In the genomic region with DNA sequence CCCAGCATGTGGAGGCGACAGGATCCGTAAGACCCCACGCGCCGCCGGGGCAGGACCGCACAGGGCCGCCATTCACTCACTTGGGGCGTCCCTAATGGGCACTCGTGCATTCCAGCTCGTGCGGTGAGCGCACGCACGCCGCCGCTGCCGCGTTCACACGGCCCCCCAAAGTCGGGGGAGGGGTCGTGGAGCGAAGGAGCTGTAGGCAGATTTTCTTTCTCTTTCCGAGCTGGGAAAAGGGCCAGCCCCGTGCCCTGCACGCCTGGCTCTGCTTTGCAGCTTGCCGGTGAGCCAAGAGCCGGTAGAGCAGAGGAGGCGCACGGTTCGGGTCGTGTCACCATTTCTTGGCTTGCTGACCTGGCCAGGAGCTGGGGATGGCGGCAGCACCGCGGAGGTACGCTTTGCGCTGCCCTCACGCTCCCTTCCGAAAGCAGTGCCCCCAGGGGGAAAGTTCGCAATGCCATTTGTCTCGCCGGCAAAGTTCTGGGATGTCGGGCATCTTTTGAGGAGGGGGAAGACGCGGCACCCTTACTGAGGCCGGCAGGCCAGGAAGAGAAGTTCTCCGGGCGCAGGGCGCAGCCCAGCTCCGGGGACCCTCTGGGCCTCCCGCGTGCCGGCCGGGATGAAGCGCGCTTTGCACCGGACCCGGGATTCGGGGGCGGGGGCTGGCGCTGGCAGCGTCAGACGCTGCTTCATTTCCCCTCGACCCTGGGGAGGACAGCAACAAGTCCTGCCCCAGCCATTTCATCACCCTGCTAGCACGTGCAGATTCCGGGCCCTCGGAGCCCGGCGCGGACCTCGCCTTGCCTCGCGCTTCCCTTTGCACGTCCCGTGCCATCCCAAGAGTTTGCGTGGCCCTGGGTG, we compare ENCODE assay signal across 9 cellular contexts. TPM values are rescaled to one million over a fixed set of nuclear protein-coding genes. Genes with fewer than 3 reads are reported as not detected.
DNase-seq lines count a peak whose midpoint lies in the region; ATAC-seq and TF ChIP-seq lines count a peak whose summit lies in the region.
"Had no signal": no experiment of that assay in that cellular context is flagged by ENCODE, and none has a peak within 500 bp of the region (broad histone marks: within the 10 kb centered on the region; RNA-seq: fewer than 3 reads in every experiment).

No MANE protein-coding gene starts in this region.

- peaks cover 85% of the 10 kb centered on the region for H3K27me3 Mint-ChIP-seq in brain

- H3K27ac ChIP-seq in BLaER1 treated with 17β-estradiol and CSF1 and Interleukin-3, amounts not matched to agents 10 nM and 100 nM: peak overlapping the region in 10 of 11 experiments; percentile 69 to 82 (median 78); a peak in 20 of 22 replicates
- peak overlapping the region; percentile 48; the same call in 1 of the 2 replicates for H3K27ac ChIP-seq in HUES64 (ENCODE audit: low read depth, low read length)

- peaks cover 0 to 40% (median 17%) of the 10 kb centered on the region in 11 experiments; a peak in 10 of 22 replicates for H4K20me1 ChIP-seq in BLaER1 treated with 17β-estradiol and CSF1 and Interleukin-3, amounts not matched to agents 10 nM and 100 nM

- no peak for TF ChIP-seq CTCF in brain (conservative IDR thresholded peaks at IDR 0.05)

- peak overlapping the region; percentile 70 to 84 (median 78); a peak in 21 of 22 replicates for H3K9ac ChIP-seq in BLaER1 treated with 17β-estradiol and CSF1 and Interleukin-3, amounts not matched to agents 10 nM and 100 nM
- peak overlapping the region; percentile 81 for H3K9ac ChIP-seq in HUES64 (ENCODE audit: low read depth, low read length)

- peak overlapping the region; percentile 55 to 76 (median 73) for H3K4me3 ChIP-seq in BLaER1 treated with 17β-estradiol and CSF1 and Interleukin-3, amounts not matched to agents 10 nM and 100 nM
- peak overlapping the region; percentile 83 for H3K4me3 ChIP-seq in HUES64 (ENCODE audit: low read length)

- H3K9me3 Mint-ChIP-seq in brain: peaks cover 0 to 11% (median 4%) of the 10 kb centered on the region in 5 experiments
- H3K9me3 Mint-ChIP-seq: memory B cell had no signal

- peaks cover 79% of the 10 kb centered on the region for H3K4me1 Mint-ChIP-seq in brain

- peak overlapping the region; percentile 38 to 93 (median 84) for H3K27ac Mint-ChIP-seq in brain
- H3K27ac Mint-ChIP-seq: memory B cell had no signal

- peaks cover 17 to 40% (median 32%) of the 10 kb centered on the region in 11 experiments for H3K27me3 ChIP-seq in BLaER1 treated with 17β-estradiol and CSF1 and Interleukin-3, amounts not matched to agents 10 nM and 100 nM
- peaks cover 49% of the 10 kb centered on the region for H3K27me3 ChIP-seq in HUES64 (ENCODE audit: insufficient read depth, low read length)

- peaks cover 42% of the 10 kb centered on the region for H3K36me3 Mint-ChIP-seq in brain
- H3K36me3 Mint-ChIP-seq: memory B cell had no signal

- peak overlapping the region; percentile 82 to 95 (median 87) for H3K4me2 ChIP-seq in BLaER1 treated with 17β-estradiol and CSF1 and Interleukin-3, amounts not matched to agents 10 nM and 100 nM

- peaks cover 0 to 18% (median 0%) of the 10 kb centered on the region in 11 experiments; a peak in 7 of 22 replicates for H3K9me3 ChIP-seq in BLaER1 treated with 17β-estradiol and CSF1 and Interleukin-3, amounts not matched to agents 10 nM and 100 nM (replicated peaks in 1 of 11)
- H3K9me3 ChIP-seq in HUES64 (ENCODE audit: insufficient read depth, low read depth, low read length): no peaks in the 10 kb centered on the region

- H3K36me3 ChIP-seq in BLaER1 treated with 17β-estradiol and CSF1 and Interleukin-3, amounts not matched to agents 10 nM and 100 nM: peaks cover 5 to 23% (median 14%) of the 10 kb centered on the region in 11 experiments; a peak in 20 of 22 replicates
- H3K36me3 ChIP-seq in HUES64 (ENCODE audit: insufficient read depth, low read length): peaks cover 38% of the 10 kb centered on the region

- under 1% methylated on average over 76 of the region's 76 CpGs for WGBS in HUES64

- peak overlapping the region; percentile 95 to 98 (median 97) for H3K4me3 Mint-ChIP-seq in brain

- DNase-seq in lung microvascular endothelial cell (ENCODE audit: low read depth in 2 of 2): peak; percentile 64
- DNase-seq in NCI-H2107 (lab: John Stamatoyannopoulos, UW): no peak
- no peak for DNase-seq in AG08395 (ENCODE audit: low spot score)
- DNase-seq in NCI-H524 (lab: John Stamatoyannopoulos, UW): no peak

- peaks cover 48 to 80% (median 67%) of the 10 kb centered on the region in 10 experiments for H3K4me1 ChIP-seq in BLaER1 treated with 17β-estradiol and CSF1 and Interleukin-3, amounts not matched to agents 10 nM and 100 nM
- peaks cover 12% of the 10 kb centered on the region for H3K4me1 ChIP-seq in HUES64 (ENCODE audit: insufficient read depth, low read length)

- ATAC-seq in GM19035 (IDR thresholded peaks at IDR 0.05; ENCODE audit: unreplicated experiment): no peak

RNA-seq across cellular contexts. Expression of a gene that starts 0.9 kb away (rescaled TPM):
- 13.6 TPM for polyA plus RNA-seq in HUES64 (2013, experiment 1 of 2)
- 14.5 TPM for polyA plus RNA-seq in HUES64 (2013, experiment 2 of 2)
- 9.1 TPM for polyA plus RNA-seq in brain (ENCODE audit: insufficient read depth, low read depth, low replicate concordance)
- total RNA-seq in lung microvascular endothelial cell: 10.0 and 36.3 TPM in 2 replicates

Comparison
In these comparisons a context has a peak if more than half of its experiments do, and no peak if none do; other contexts are left out.
1. DNase-seq: peak in lung microvascular endothelial cell (2 of 2); none in NCI-H2107 (single experiment), AG08395 (single experiment) and NCI-H524 (0 of 2).